In genomic region chr2:225103737-225104141, GRCh38 we compare ENCODE assay signal across 18 cellular contexts.
DNase-seq lines count a peak whose midpoint lies in the region; TF ChIP-seq lines count a peak whose summit lies in the region.
"Had no signal": no experiment of that assay in that cellular context is flagged by ENCODE, and none has a peak within 500 bp of the region (broad histone marks: within the 10 kb centered on the region; RNA-seq: fewer than 3 reads in every experiment).

No MANE protein-coding gene starts in this region.

- intact Hi-C loops in mammary epithelial cell (cut with micrococcal nuclease) (no loop called here), ascending aorta (cut with DNase I) (no loop called here)

- H3K27ac ChIP-seq in mammary epithelial cell (ENCODE audit: insufficient read depth, low read depth, low read length) (peak overlapping the region; percentile 18), ascending aorta (no peak overlapping the region), caudate nucleus (ENCODE audit: low read depth, low read length) (no peak overlapping the region)
- H3K27ac ChIP-seq: BLaER1, parathyroid adenoma, testis had no signal

- in situ Hi-C loops in mammary epithelial cell (cut with MboI; ENCODE audit: low sequenced_read_pairs in 2 of 2): loop anchor here in 1 of 2 donors (25.0 kb wide), 1 partner anchor 559 kb away; no protein-coding TSS in a partner anchor

- H4K20me1 ChIP-seq in mammary epithelial cell (ENCODE audit: insufficient read depth, low read length): no peaks in the 10 kb centered on the region
- H4K20me1 ChIP-seq: BLaER1 had no signal

- H3K9me3 ChIP-seq in mammary epithelial cell (replicated peaks; ENCODE audit: insufficient read depth, low read length): no peaks in the 10 kb centered on the region
- H3K9me3 ChIP-seq in ascending aorta: no peaks in the 10 kb centered on the region
- H3K9me3 ChIP-seq: BLaER1, testis had no signal

- peak overlapping the region; percentile 10 for H2AFZ ChIP-seq in mammary epithelial cell (ENCODE audit: low read depth, low read length)
- H2AFZ ChIP-seq: parathyroid adenoma had no signal

- peaks cover 22% of the 10 kb centered on the region for H3K4me1 ChIP-seq in mammary epithelial cell (ENCODE audit: insufficient read depth, low read length)
- H3K4me1 ChIP-seq in ascending aorta: peaks cover 0 to 3% of the 10 kb centered on the region in 2 donors
- H3K4me1 ChIP-seq: BLaER1, parathyroid adenoma, testis had no signal

- no peak for TF ChIP-seq CTCF in AG09309 (IDR thresholded peaks at IDR 0.05; ENCODE audit: control insufficient read depth, insufficient read depth, low read depth, low read length, missing control alignments)
- no peak for TF ChIP-seq CTCF in mammary epithelial cell (conservative IDR thresholded peaks at IDR 0.05 in 1 of 2, IDR thresholded peaks at IDR 0.05 in 1 of 2; ENCODE audit: extremely low read depth in 1 of 2, insufficient read depth in 1 of 2, low read depth in 1 of 2, low read length in 2 of 2)
- TF ChIP-seq CTCF in ascending aorta (IDR thresholded peaks at IDR 0.05): no peak

- H3K4me3 ChIP-seq in AG09309 (ENCODE audit: control insufficient read depth, low read depth, low read length): no peak overlapping the region
- H3K4me3 ChIP-seq in mammary epithelial cell (replicated peaks in 1 of 3; ENCODE audit: insufficient read depth in 1 of 3, low read depth in 2 of 3, low read length in 3 of 3): no peak overlapping the region
- H3K4me3 ChIP-seq in ascending aorta: no peak overlapping the region
- H3K4me3 ChIP-seq: BLaER1, testis had no signal

- H3K79me2 ChIP-seq in mammary epithelial cell (ENCODE audit: insufficient read depth, low read length): no peaks in the 10 kb centered on the region
- H3K79me2 ChIP-seq: parathyroid adenoma had no signal

- CTCF ChIA-PET in mammary epithelial cell (lab: Charles Lee; ENCODE audit: low non-redundant PET): no interaction called here

- dilution Hi-C loops in mammary epithelial cell (cut with HindIII; ENCODE audit: low sequenced_read_pairs): no loop called here

- H3K9ac ChIP-seq in mammary epithelial cell (ENCODE audit: insufficient read depth, low read length): no peak overlapping the region
- H3K9ac ChIP-seq: BLaER1, parathyroid adenoma had no signal

- H3K27me3 ChIP-seq in mammary epithelial cell (ENCODE audit: insufficient read depth, low read length) (no peaks in the 10 kb centered on the region), ascending aorta (no peaks in the 10 kb centered on the region)
- H3K27me3 ChIP-seq: BLaER1, testis had no signal

- no TSS peak for BruUV-seq in mammary epithelial cell (replicated peaks; lab: Mats Ljungman, UMichigan)

- DNase-seq in AG09309 (ENCODE audit: low read depth) (peak; percentile 54), HT1080 (ENCODE audit: low read depth) (peak; percentile 87), mammary epithelial cell (peak; percentile 10), kidney glomerular epithelial cell (lab: John Stamatoyannopoulos, UW) (peak; percentile 41), C1 segment of cervical spinal cord (lab: John Stamatoyannopoulos, UW) (no peak), ascending aorta (ENCODE audit: low spot score in 2 of 2) (no peak), caudate nucleus (lab: John Stamatoyannopoulos, UW) (no peak), OCI-M2 (lab: John Stamatoyannopoulos, UW; ENCODE audit: unreplicated experiment) (no peak)
- DNase-seq: activated CD4-positive, alpha-beta T cell treated with anti-CD3 and anti-CD28 coated beads for 4 hours; activated naive CD8-positive, alpha-beta T cell treated with anti-CD3 and anti-CD28 coated beads, Interleukin-2, amount 50 U/mL, for 24 hours; activated T-cell treated with anti-CD3 and anti-CD28 coated beads, Interleukin-2, amount 50 U/mL, for 24 hours; foreskin melanocyte; NCI-H446 treated with DMSO at 0.1 percent for 48 hours; OCI-M1; T-helper 1 cell; testis had no signal

- H3K4me2 ChIP-seq in mammary epithelial cell (ENCODE audit: insufficient read depth, low read depth, low read length): peak overlapping the region; percentile 17
- H3K4me2 ChIP-seq: BLaER1 had no signal

- H3K36me3 ChIP-seq in mammary epithelial cell (ENCODE audit: insufficient read depth, low read length) (no peaks in the 10 kb centered on the region), ascending aorta (no peaks in the 10 kb centered on the region)
- H3K36me3 ChIP-seq: BLaER1 had no signal

- 28% methylated on average over 2 of the region's 2 CpGs for WGBS in mammary epithelial cell (ENCODE audit: low coverage, missing lambda C conversion rate)

Comparison
In these comparisons a context has a peak if more than half of its experiments do, and no peak if none do; other contexts are left out.
1. DNase-seq: peak in AG09309 (single experiment), HT1080 (single experiment), mammary epithelial cell (single experiment) and kidney glomerular epithelial cell (single experiment); none in C1 segment of cervical spinal cord (0 of 14), ascending aorta (0 of 2), caudate nucleus (0 of 61) and OCI-M2 (single experiment).